Comparison of ENCODE assay signal across 19 cellular contexts in the genomic region with DNA sequence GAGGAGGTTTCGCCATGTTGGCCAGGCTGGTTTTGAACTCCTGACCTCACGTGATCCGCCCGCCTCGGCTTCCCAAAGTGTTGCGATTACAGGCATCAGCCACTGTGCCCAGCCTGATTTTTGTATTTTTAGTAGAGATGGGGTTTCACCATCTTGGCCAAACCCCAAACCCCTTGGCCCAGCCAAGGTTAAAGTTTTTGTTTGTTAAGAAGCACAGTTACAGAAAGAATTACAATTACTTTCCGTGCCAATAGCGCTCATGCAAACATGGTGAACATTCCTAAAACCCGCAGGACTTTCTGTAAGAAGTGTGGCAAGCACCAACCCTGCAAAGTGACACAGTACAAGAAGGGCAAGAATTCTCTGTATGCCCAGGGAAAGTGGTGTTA. TPM values are rescaled to one million over a fixed set of nuclear protein-coding genes. Genes with fewer than 3 reads are reported as not detected.
DNase-seq lines count a peak whose midpoint lies in the region; ATAC-seq, FAIRE-seq and TF ChIP-seq lines count a peak whose summit lies in the region.
"Had no signal": no experiment of that assay in that cellular context is flagged by ENCODE, and none has a peak within 500 bp of the region (broad histone marks: within the 10 kb centered on the region; RNA-seq: fewer than 3 reads in every experiment).

No MANE protein-coding gene starts in this region.

- DNase-seq in H4 (ENCODE audit: low spot score) (peak; percentile 80), astrocyte of the cerebellum (ENCODE audit: low read depth) (peak; percentile 60), iris pigment epithelial cell (ENCODE audit: low read depth) (peak; percentile 64), NCI-H2227 treated with DMSO at 0.1 percent for 48 hours (lab: John Stamatoyannopoulos, UW) (no peak), D721Med (ENCODE audit: insufficient read length, low spot score) (no peak)
- DNase-seq: activated effector memory CD4-positive, alpha-beta T cell treated with anti-CD3 and anti-CD28 coated beads, Interleukin-2, amount 50 U/mL, for 16 hours; brain microvascular endothelial cell; CD8-positive, alpha-beta memory T cell; endodermal cell; heart left ventricle; NCI-H2107; NCI-H774; WERI-Rb-1 had no signal

- H3K36me3 ChIP-seq in skeletal muscle satellite cell (ENCODE audit: insufficient read depth, low read length) = no peaks in the 10 kb centered on the region
- H3K36me3 ChIP-seq: brain microvascular endothelial cell, heart left ventricle, WERI-Rb-1 had no signal

- TF ChIP-seq CTCF in astrocyte of the cerebellum (IDR thresholded peaks at IDR 0.05; ENCODE audit: low read depth, low read length, missing control alignments) (no peak), D721Med (IDR thresholded peaks at IDR 0.05; ENCODE audit: insufficient read depth, missing control alignments) (no peak)

- peaks cover 9% of the 10 kb centered on the region for H3K4me1 ChIP-seq in skeletal muscle satellite cell (ENCODE audit: control insufficient read depth, insufficient read depth, low read length)
- H3K4me1 ChIP-seq: parathyroid adenoma had no signal

- no peak for ATAC-seq in GM19397 (IDR thresholded peaks at IDR 0.05; ENCODE audit: unreplicated experiment)
- ATAC-seq in HG03432 (IDR thresholded peaks at IDR 0.05; ENCODE audit: unreplicated experiment) = no peak

- in situ Hi-C loops in astrocyte of the cerebellum (cut with HindIII; ENCODE audit: low sequenced_read_pairs) = no loop called here

- H3K4me2 ChIP-seq in skeletal muscle satellite cell (ENCODE audit: low read length) = peak overlapping the region; percentile 24

- no peak for FAIRE-seq in D721Med (lab: Jason Lieb, UNC)
- FAIRE-seq: G401.6, HTR-8/SVneo had no signal

- H3K9ac ChIP-seq in skeletal muscle satellite cell (ENCODE audit: low read depth, low read length) = no peak overlapping the region
- H3K9ac ChIP-seq: parathyroid adenoma had no signal

- no peaks in the 10 kb centered on the region for H3K27me3 ChIP-seq in skeletal muscle satellite cell (ENCODE audit: control insufficient read depth, insufficient read depth, low read length)
- H3K27me3 ChIP-seq: brain microvascular endothelial cell, heart left ventricle had no signal

- H3K9me3 ChIP-seq in skeletal muscle satellite cell (replicated peaks; ENCODE audit: low read length) = no peaks in the 10 kb centered on the region
- H3K9me3 ChIP-seq: heart left ventricle had no signal

- H3K4me3 ChIP-seq in astrocyte of the cerebellum (ENCODE audit: low read depth, low read length) = no peak overlapping the region
- no peak overlapping the region for H3K4me3 ChIP-seq in skeletal muscle satellite cell (ENCODE audit: low read length)
- H3K4me3 ChIP-seq: heart left ventricle had no signal

RNA-seq across cellular contexts. Expression of gene ITSN2, which starts 26.1 kb away (rescaled TPM):
- 5.5 and 8.9 TPM in 2 replicates for total RNA-seq in H4 (2014; rRNA removed; shearing (Covaris generic))
- 17.7 and 23.6 TPM in 2 replicates for total RNA-seq in skeletal muscle satellite cell (2012; rRNA removed)

Comparison
In these comparisons a context has a peak if more than half of its experiments do, and no peak if none do; other contexts are left out.
1. DNase-seq: peak in H4 (single experiment), astrocyte of the cerebellum (single experiment) and iris pigment epithelial cell (single experiment); none in NCI-H2227 treated with DMSO at 0.1 percent for 48 hours (single experiment) and D721Med (single experiment).